In genomic region chr4:26289421-26289820, GRCh38 we compare ENCODE assay signal across 24 cellular contexts. TPM values are rescaled to one million over a fixed set of nuclear protein-coding genes. Genes with fewer than 3 reads are reported as not detected.
A peak's percentile ranks its signal among the peaks of the same experiment; 100 is the strongest.
DNase-seq lines count a peak whose midpoint lies in the region; ATAC-seq, FAIRE-seq and TF ChIP-seq lines count a peak whose summit lies in the region.
"Had no signal": no experiment of that assay in that cellular context is flagged by ENCODE, and none has a peak within 500 bp of the region (broad histone marks: within the 10 kb centered on the region; RNA-seq: fewer than 3 reads in every experiment).

No MANE protein-coding gene starts in this region.

- no peaks in the 10 kb centered on the region for H3K36me3 ChIP-seq in lower lobe of right lung
- H3K36me3 ChIP-seq: esophagus squamous epithelium, gastroesophageal sphincter, MG63, neural progenitor cell, prostate gland had no signal

- peak; percentile 70 for FAIRE-seq in GM12892 (lab: Jason Lieb, UNC)
- FAIRE-seq: islet of Langerhans had no signal

- H3K9me3 ChIP-seq in lower lobe of right lung: no peaks in the 10 kb centered on the region
- no peaks in the 10 kb centered on the region for H3K9me3 ChIP-seq in H9 (ENCODE audit: control insufficient read depth, low read depth, low read length)
- H3K9me3 ChIP-seq: esophagus squamous epithelium, gastroesophageal sphincter, MG63, prostate gland had no signal

- H3K27me3 ChIP-seq in lower lobe of right lung (ENCODE audit: low read depth): no peaks in the 10 kb centered on the region
- no peaks in the 10 kb centered on the region for H3K27me3 ChIP-seq in H9 (ENCODE audit: insufficient read depth, low read length)
- H3K27me3 ChIP-seq: esophagus squamous epithelium, gastroesophageal sphincter, MG63, neural progenitor cell had no signal

- H3K9ac ChIP-seq in H9 (ENCODE audit: extremely low read depth, insufficient read length, low read length): no peak overlapping the region
- H3K9ac ChIP-seq: neural progenitor cell had no signal

- in situ Hi-C loops in GM13977 (cut with MboI; ENCODE audit: low pct_unique_long_range_greater_than_20kb, low sequenced_read_pairs, unreplicated experiment): no loop called here

- H3K27me3 Mint-ChIP-seq in H9 (ENCODE audit: low read depth): no peaks in the 10 kb centered on the region
- H3K27me3 Mint-ChIP-seq: CD4-positive, alpha-beta memory T cell; IgD-negative memory B cell had no signal

- H3K4me1 ChIP-seq in lower lobe of right lung (peaks cover 15% of the 10 kb centered on the region), H9 (ENCODE audit: insufficient read depth, low read length) (no peaks in the 10 kb centered on the region)
- H3K4me1 ChIP-seq: gastroesophageal sphincter, neural progenitor cell, prostate gland had no signal

- no peak overlapping the region for H3K4ac ChIP-seq in H9 (ENCODE audit: low read depth, low read length)

- H3K14ac ChIP-seq in H9 (ENCODE audit: insufficient read depth, low read length): no peak overlapping the region

- ATAC-seq in lower lobe of right lung: no peak

- DNase-seq in GM12892 (ENCODE audit: insufficient read length): no peak
- DNase-seq in MV-4-11 (lab: John Stamatoyannopoulos, UW): peak; percentile 31
- DNase-seq in RWPE1 (ENCODE audit: low spot score): peak; percentile 67
- no peak for DNase-seq in lower lobe of right lung
- DNase-seq in GM13977 (ENCODE audit: low spot score): no peak
- no peak for DNase-seq in H9
- DNase-seq in GM20000 (ENCODE audit: low spot score): no peak
- DNase-seq in activated CD4-positive, CD25-positive, alpha-beta regulatory T cell (lab: John Stamatoyannopoulos, UW): no peak
- DNase-seq: activated B cell treated with CpG ODN at 0.5 μM for 24 hours; activated CD4-positive, alpha-beta T cell treated with anti-CD3 and anti-CD28 coated beads, Interleukin-2, amount 50 U/mL, for 48 hours; activated CD8-positive, alpha-beta memory T cell treated with anti-CD3 and anti-CD28 coated beads, Interleukin-2, amount 50 U/mL, for 48 hours; CD4-positive, alpha-beta memory T cell; DMS153; effector CD4-positive, alpha-beta T cell; esophagus squamous epithelium; hypothalamus; MG63; NCI-H1694; stimulated activated CD4-positive, alpha-beta T cell treated with anti-CD3 and anti-CD28 coated beads, Interleukin-1b, Interleukin-23, amount 100 ng/mL, for 48 hours had no signal

- H3T11ph ChIP-seq in H9 (ENCODE audit: low read length): no peak overlapping the region

- POLR2A ChIA-PET in RWPE1 (lab: Yijun Ruan, JAX; ENCODE audit: low non-redundant PET): no interaction called here

- H3K4me1 Mint-ChIP-seq in H9: peaks cover 4 to 10% of the 10 kb centered on the region in 2 experiments; a peak in 2 of 4 replicates
- H3K4me1 Mint-ChIP-seq: neural progenitor cell had no signal

- no peak overlapping the region for H3K27ac Mint-ChIP-seq in H9
- H3K27ac Mint-ChIP-seq: activated B cell treated with CpG ODN at 0.5 μM for 24 hours; CD4-positive, alpha-beta memory T cell; IgD-negative memory B cell; neural progenitor cell had no signal

- H4K5ac ChIP-seq in H9 (ENCODE audit: insufficient read length, low read depth, low read length): no peak overlapping the region

- H3K23ac ChIP-seq in H9 (ENCODE audit: insufficient read length, low read depth, low read length): no peak overlapping the region

- H2BK5ac ChIP-seq in H9 (ENCODE audit: insufficient read length, low read length): no peak overlapping the region

- no peak overlapping the region for H3K4me3 ChIP-seq in lower lobe of right lung
- H3K4me3 ChIP-seq: esophagus squamous epithelium, gastroesophageal sphincter, MG63, neural progenitor cell, prostate gland had no signal

- H2BK12ac ChIP-seq in H9 (ENCODE audit: insufficient read length, low read depth, low read length): no peak overlapping the region

- no peak overlapping the region for H3K56ac ChIP-seq in H9 (ENCODE audit: insufficient read length, low read depth, low read length)

- H2BK120ac ChIP-seq in H9 (ENCODE audit: low read depth, low read length, poor library complexity, severe bottlenecking): no peak overlapping the region

- H3K18ac ChIP-seq in H9 (ENCODE audit: insufficient read length, low read depth, low read length): no peak overlapping the region

- TF ChIP-seq CTCF in RWPE1 (conservative IDR thresholded peaks at IDR 0.05; ENCODE audit: low read depth): no peak
- no peak for TF ChIP-seq CTCF in lower lobe of right lung (IDR thresholded peaks at IDR 0.05)
- TF ChIP-seq CTCF in GM13977 (IDR thresholded peaks at IDR 0.05; ENCODE audit: extremely low read depth, insufficient read depth, missing control alignments): no peak
- no peak for TF ChIP-seq CTCF in H9 (conservative IDR thresholded peaks at IDR 0.05)
- no peak for TF ChIP-seq CTCF in GM20000 (IDR thresholded peaks at IDR 0.05; ENCODE audit: extremely low read depth, missing control alignments)

- TF ChIP-seq POLR2A in GM12892 (IDR thresholded peaks at IDR 0.05; ENCODE audit: low read depth, low read length): no peak

- no peak overlapping the region for H3K4me2 ChIP-seq in H9 (ENCODE audit: insufficient read depth, insufficient read length, low read length)
- H3K4me2 ChIP-seq: neural progenitor cell had no signal

- intact Hi-C loops in lower lobe of right lung (cut with DNase I): no loop called here

- no peaks in the 10 kb centered on the region for H4K20me1 ChIP-seq in H9 (ENCODE audit: control insufficient read depth, insufficient read depth, insufficient read length)

- WGBS in H9 (ENCODE audit: extremely low coverage, insufficient read length, low lambda C conversion rate): no CpG with 5 or more reads among the region's 4 CpGs

- no peak overlapping the region for H3K4me3 Mint-ChIP-seq in H9
- H3K4me3 Mint-ChIP-seq: activated B cell treated with CpG ODN at 0.5 μM for 24 hours; CD4-positive, alpha-beta memory T cell; IgD-negative memory B cell; neural progenitor cell had no signal

- H3K23me2 ChIP-seq in H9 (ENCODE audit: insufficient read length, low read depth, low read length, poor library complexity, severe bottlenecking): no peaks in the 10 kb centered on the region

- H4K8ac ChIP-seq in H9 (replicated peaks; ENCODE audit: insufficient read length, low read depth, low read length): no peak overlapping the region

- H3K27ac ChIP-seq in RWPE1 (peak overlapping the region; percentile 53; the same call in 1 of the 2 replicates), lower lobe of right lung (peak overlapping the region; percentile 70), H9 (ENCODE audit: insufficient read length, low read depth, low read length) (no peak overlapping the region)
- H3K27ac ChIP-seq: gastroesophageal sphincter, neural progenitor cell, prostate gland had no signal

- no peak overlapping the region for H2AK5ac ChIP-seq in H9 (ENCODE audit: insufficient read length, low read length)

- H3K79me1 ChIP-seq in H9 (ENCODE audit: insufficient read depth, low read depth, low read length, poor library complexity, severe bottlenecking): no peaks in the 10 kb centered on the region

- H2BK15ac ChIP-seq in H9 (ENCODE audit: low read depth, low read length): no peak overlapping the region

- H2AFZ ChIP-seq in H9 (ENCODE audit: low read length): no peak overlapping the region
- H2AFZ ChIP-seq: neural progenitor cell had no signal

- H2BK20ac ChIP-seq in H9 (ENCODE audit: low read depth, low read length, poor library complexity, severe bottlenecking): no peak overlapping the region

- no peaks in the 10 kb centered on the region for H3K36me3 Mint-ChIP-seq in H9 (ENCODE audit: insufficient read depth in 1 of 3, low read depth in 3 of 3)
- H3K36me3 Mint-ChIP-seq: CD4-positive, alpha-beta memory T cell; IgD-negative memory B cell; neural progenitor cell had no signal

- no peak overlapping the region for H4K91ac ChIP-seq in H9 (ENCODE audit: insufficient read length, low read depth, low read length)

- no peaks in the 10 kb centered on the region for H3K9me3 Mint-ChIP-seq in H9
- H3K9me3 Mint-ChIP-seq: activated B cell treated with CpG ODN at 0.5 μM for 24 hours; CD4-positive, alpha-beta memory T cell; IgD-negative memory B cell; neural progenitor cell had no signal

- CTCF ChIA-PET in RWPE1 (lab: Yijun Ruan, JAX): interaction anchor here (0.5 to 1.0 kb wide), 5 partner anchors 14 to 92 kb away, joined by 3 to 10 read pairs (median 4); no protein-coding TSS in a partner anchor

- no peaks in the 10 kb centered on the region for H3K79me2 ChIP-seq in H9 (ENCODE audit: insufficient read depth, low read length)

RNA-seq across cellular contexts. Expression of gene RBPJ, which starts 31.4 kb away (rescaled TPM):
- polyA plus RNA-seq in GM12892 (2012; ENCODE audit: missing spikeins): 62.6 TPM
- total RNA-seq in lower lobe of right lung (118 TPM), H9 (2021) (155 and 166 TPM in 2 replicates)

Comparison
In these comparisons a context has a peak if more than half of its experiments do, and no peak if none do; other contexts are left out.
1. DNase-seq: peak in MV-4-11 (single experiment) and RWPE1 (single experiment); none in GM12892 (single experiment), lower lobe of right lung (single experiment), GM13977 (single experiment), H9 (single experiment), GM20000 (single experiment) and activated CD4-positive, CD25-positive, alpha-beta regulatory T cell (0 of 4).